ENCODE assay signal across 12 cellular contexts in the genomic region with DNA sequence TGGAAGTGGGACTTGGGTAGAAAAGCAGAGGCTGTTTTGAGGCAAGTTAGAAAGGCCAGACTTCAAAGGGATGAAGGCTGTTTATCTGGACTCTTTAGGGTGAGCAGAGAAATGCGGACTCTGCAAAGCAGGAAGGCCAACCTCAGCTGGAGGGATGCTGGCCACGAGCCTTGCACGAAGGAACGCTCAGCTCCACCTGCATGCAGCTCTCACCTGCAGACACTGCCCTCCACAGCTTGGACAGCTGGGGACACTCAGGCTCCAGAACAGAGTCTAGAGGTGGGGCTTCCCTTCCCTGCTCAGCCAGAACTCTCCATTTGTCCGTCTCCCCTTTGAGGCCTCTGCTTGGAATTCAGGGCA.
DNase-seq lines count a peak whose midpoint lies in the region; ATAC-seq and TF ChIP-seq lines count a peak whose summit lies in the region.
"Had no signal": no experiment of that assay in that cellular context is flagged by ENCODE, and none has a peak within 500 bp of the region (broad histone marks: within the 10 kb centered on the region; RNA-seq: fewer than 3 reads in every experiment).

No MANE protein-coding gene starts in this region.

- H3K79me2 ChIP-seq in PC-3 (ENCODE audit: low read length): no peaks in the 10 kb centered on the region

- no peak overlapping the region for H2AFZ ChIP-seq in PC-3 (ENCODE audit: low read length)

- H4K20me1 ChIP-seq in PC-3 (ENCODE audit: low read length): no peaks in the 10 kb centered on the region

- H3K4me3 ChIP-seq in PC-3 (ENCODE audit: low read length) (no peak overlapping the region), spleen (peak overlapping the region in 1 of 8 donors; percentile 13)

- peak; percentile 62 for DNase-seq in activated CD8-positive, alpha-beta memory T cell treated with anti-CD3 and anti-CD28 coated beads for 24 hours
- DNase-seq in activated CD8-positive, alpha-beta memory T cell treated with anti-CD3 and anti-CD28 coated beads, Interleukin-2, amount 50 U/mL, for 4 hours: no peak
- no peak for DNase-seq in PC-3
- no peak for DNase-seq in epithelial cell of prostate (ENCODE audit: low read depth, low spot score)
- DNase-seq in spleen: peak; percentile 65
- DNase-seq in NK-92 (lab: John Stamatoyannopoulos, UW; ENCODE audit: unreplicated experiment): no peak
- no peak for DNase-seq in mucosa of gallbladder (ENCODE audit: low spot score)
- DNase-seq: EL, hippocampal formation, mesendoderm, NCI-H524 treated with DMSO at 0.1 percent for 48 hours had no signal

- no peak for TF ChIP-seq POLR2A in spleen (IDR thresholded peaks at IDR 0.05)

- H3K9me2 ChIP-seq in PC-3 (replicated peaks; ENCODE audit: low read length): no peaks in the 10 kb centered on the region

- H3F3A ChIP-seq in PC-3 (ENCODE audit: low read length, unreplicated experiment): no peaks in the 10 kb centered on the region

- ATAC-seq in PC-3: no peak
- no peak for ATAC-seq in HG02759 (IDR thresholded peaks at IDR 0.05; ENCODE audit: unreplicated experiment)

- no peak for TF ChIP-seq CTCF in PC-3 (conservative IDR thresholded peaks at IDR 0.05; ENCODE audit: low read depth, low read length)
- TF ChIP-seq CTCF in spleen (IDR thresholded peaks at IDR 0.05 in 8 of 11, conservative IDR thresholded peaks at IDR 0.05 in 3 of 11): no peak

- no peaks in the 10 kb centered on the region for H3K36me3 ChIP-seq in PC-3 (ENCODE audit: low read depth, low read length)
- no peaks in the 10 kb centered on the region for H3K36me3 ChIP-seq in spleen

- intact Hi-C loops in PC-3 (cut with micrococcal nuclease): loop anchor here (10.0 kb wide), 2 partner anchors 147 to 187 kb away; no protein-coding TSS in a partner anchor
- intact Hi-C loops in spleen (cut with DNase I; ENCODE audit: low total_unique reads): no loop called here

- no peaks in the 10 kb centered on the region for H3K9me3 ChIP-seq in PC-3 (ENCODE audit: low read length)
- H3K9me3 ChIP-seq in spleen: no peaks in the 10 kb centered on the region

- H3K27me3 ChIP-seq in PC-3 (ENCODE audit: low read length) (no peaks in the 10 kb centered on the region), spleen (replicated peaks in 1 of 7) (no peaks in the 10 kb centered on the region)

- WGBS in spleen, 5 donors: 57 to 82% (median 73%) methylated on average over 5 of the region's 5 CpGs

- POLR2A ChIA-PET in PC-3 (lab: Charles Lee; ENCODE audit: unreplicated experiment): interaction anchor here (0.6 to 0.7 kb wide), 2 partner anchors 63 to 287 kb away, joined by 3 to 4 read pairs; no protein-coding TSS in a partner anchor

- BruUV-seq in PC-3 (replicated peaks; lab: Mats Ljungman, UMichigan): no TSS peak

- 0 out of 2 replicates have a peak overlapping the region, but pooled peaks have one; percentile 43 for H3K4me2 ChIP-seq in PC-3 (ENCODE audit: low read length)

- CTCF ChIA-PET in PC-3 (lab: Charles Lee): no interaction called here

- H3K4me1 ChIP-seq in PC-3 (ENCODE audit: insufficient read depth, low read length): peaks cover 40% of the 10 kb centered on the region
- H3K4me1 ChIP-seq in spleen: peaks cover 5 to 40% (median 20%) of the 10 kb centered on the region in 6 donors

- peak overlapping the region; percentile 83 for H3K27ac ChIP-seq in PC-3 (ENCODE audit: low read length)
- H3K27ac ChIP-seq in epithelial cell of prostate: peak overlapping the region; percentile 88
- peak overlapping the region in 6 of 8 donors; percentile 38 to 79 (median 59) for H3K27ac ChIP-seq in spleen

- no peak overlapping the region for H3K9ac ChIP-seq in PC-3 (ENCODE audit: low read length)

Comparison
In these comparisons a context has a peak if more than half of its experiments do, and no peak if none do; other contexts are left out.
1. DNase-seq: peak in activated CD8-positive, alpha-beta memory T cell treated with anti-CD3 and anti-CD28 coated beads for 24 hours (single experiment) and spleen (single experiment); none in activated CD8-positive, alpha-beta memory T cell treated with anti-CD3 and anti-CD28 coated beads, Interleukin-2, amount 50 U/mL, for 4 hours (single experiment), PC-3 (single experiment), epithelial cell of prostate (single experiment), NK-92 (single experiment) and mucosa of gallbladder (single experiment).
2. Peak in every context shown above with its lines, with median percentiles within 50 percentile points of each other: H3K27ac ChIP-seq.